ENCODE assay signal across 1 cellular context in genomic region chr10:31759816-31760626, GRCh38.
A peak's percentile ranks its signal among the peaks of the same experiment; 100 is the strongest.
TF ChIP-seq lines count a peak whose summit lies in the region.

No MANE protein-coding gene starts in this region.

TF ChIP-seq in K562, 482 proteins besides CTCF, POLR2A, EP300 and RAD21 (continued from another document):
- TF ChIP-seq MGA (IDR thresholded peaks at IDR 0.05): peak; percentile 65
- peak; percentile 70 for TF ChIP-seq VEZF1 (CRISPR knock-in tag; IDR thresholded peaks at IDR 0.05)
- TF ChIP-seq RBFOX2 (IDR thresholded peaks at IDR 0.05; ENCODE audit: low read depth, low read length): peak; percentile 70
- peak; percentile 93 for TF ChIP-seq RFX1 (IDR thresholded peaks at IDR 0.05)
- TF ChIP-seq MAX (CRISPR knock-in tag; IDR thresholded peaks at IDR 0.05): no peak
- peak in 1 of 2 experiments; percentile 45; a peak in 1 of 4 replicates for TF ChIP-seq RCOR1 (IDR thresholded peaks at IDR 0.05; ENCODE audit: borderline replicate concordance in 1 of 2, low read depth in 2 of 2, low read length in 2 of 2)
- peak; percentile 88 for TF ChIP-seq L3MBTL2 (IDR thresholded peaks at IDR 0.05)
- peak; percentile 73 for TF ChIP-seq POLR2G (IDR thresholded peaks at IDR 0.05; ENCODE audit: low read depth, low read length)
- 0 out of 2 replicates have a peak, but pooled peaks have one; percentile 37 for TF ChIP-seq RBM14 (IDR thresholded peaks at IDR 0.05; ENCODE audit: borderline replicate concordance, insufficient read depth, low read depth, low read length)
- peak; percentile 81 for TF ChIP-seq NFYB (IDR thresholded peaks at IDR 0.05; ENCODE audit: extremely low read depth, insufficient read length)
- no peak for TF ChIP-seq CGGBP1 (CRISPR knock-in tag; IDR thresholded peaks at IDR 0.05)
- peak; percentile 44; the same call in 1 of the 2 replicates for TF ChIP-seq CEBPB (tag; IDR thresholded peaks at IDR 0.05)
- TF ChIP-seq RB1 (IDR thresholded peaks at IDR 0.05; ENCODE audit: low read depth): 0 out of 2 replicates have a peak, but pooled peaks have one; percentile 16
- no peak for TF ChIP-seq KDM5B (IDR thresholded peaks at IDR 0.05; ENCODE audit: insufficient replicate concordance, low read depth, low read length)
- TF ChIP-seq MXI1 (IDR thresholded peaks at IDR 0.05; ENCODE audit: low read depth, low read length): peak; percentile 33; the same call in 1 of the 2 replicates
- no peak for TF ChIP-seq IRF1 (CRISPR knock-in tag; IDR thresholded peaks at IDR 0.05; ENCODE audit: borderline replicate concordance)
- no peak for TF ChIP-seq TOE1 (IDR thresholded peaks at IDR 0.05; ENCODE audit: borderline replicate concordance)
- no peak for TF ChIP-seq TOE1 (CRISPR knock-in tag; IDR thresholded peaks at IDR 0.05; ENCODE audit: borderline replicate concordance, low read depth)
- no peak for TF ChIP-seq SAFB (IDR thresholded peaks at IDR 0.05; ENCODE audit: borderline replicate concordance, low read depth, low read length)
- peak; percentile 69 for TF ChIP-seq FOS (IDR thresholded peaks at IDR 0.05; ENCODE audit: extremely low read depth, insufficient read length)
- peak; percentile 69 for TF ChIP-seq NFE2 (IDR thresholded peaks at IDR 0.05; ENCODE audit: low read depth)
- TF ChIP-seq MAZ (CRISPR knock-in tag; conservative IDR thresholded peaks at IDR 0.05 in 1 of 2, IDR thresholded peaks at IDR 0.05 in 1 of 2): peak; percentile 30 to 64; a peak in 3 of 4 replicates
- no peak for TF ChIP-seq CEBPG (CRISPR knock-in tag; IDR thresholded peaks at IDR 0.05)
- TF ChIP-seq CEBPG (tag; conservative IDR thresholded peaks at IDR 0.05 in 1 of 2, IDR thresholded peaks at IDR 0.05 in 1 of 2): peak; percentile 13 to 48; a peak in 3 of 4 replicates
- 0 out of 2 replicates have a peak, but pooled peaks have one; percentile 24 for TF ChIP-seq ZNF766 (CRISPR knock-in tag; conservative IDR thresholded peaks at IDR 0.05)
- no peak for TF ChIP-seq NR2C2 (CRISPR knock-in tag; IDR thresholded peaks at IDR 0.05)
- TF ChIP-seq NR2C2 (tag; IDR thresholded peaks at IDR 0.05): no peak
- no peak for TF ChIP-seq MAFF (IDR thresholded peaks at IDR 0.05; ENCODE audit: low read length)
- TF ChIP-seq PKNOX1 (IDR thresholded peaks at IDR 0.05): peak; percentile 61
- TF ChIP-seq ATF7 (IDR thresholded peaks at IDR 0.05): peak; percentile 74
- no peak for TF ChIP-seq SIRT6 (IDR thresholded peaks at IDR 0.05; ENCODE audit: low read depth, low read length)
- TF ChIP-seq SP1 (CRISPR knock-in tag; IDR thresholded peaks at IDR 0.05): peak; percentile 55; the same call in 1 of the 2 replicates
TF ChIP-seq in K562: peak in this region for 34.
